ENCODE assay signal across 25 cellular contexts in the genomic region with DNA sequence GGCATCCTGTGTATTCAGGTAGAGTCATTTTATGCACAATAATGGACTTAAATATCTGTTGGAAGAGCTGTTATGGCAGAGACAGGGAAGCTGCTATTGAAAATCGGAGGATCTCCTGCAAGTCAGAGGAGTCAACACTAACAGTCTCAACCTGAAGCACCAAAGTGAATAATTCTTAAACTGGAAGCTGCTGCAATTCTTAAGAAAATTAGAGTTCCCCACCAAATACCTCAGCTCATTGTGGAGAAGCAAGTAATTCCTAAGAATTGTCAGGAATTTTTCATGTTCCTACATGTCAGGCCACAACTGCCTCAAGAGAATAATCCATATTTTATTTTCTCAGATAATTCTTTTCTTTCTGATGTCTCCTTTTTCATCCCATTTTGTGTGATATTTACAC.
"Had no signal": no experiment of that assay in that cellular context is flagged by ENCODE, and none has a peak within 500 bp of the region (broad histone marks: within the 10 kb centered on the region; RNA-seq: fewer than 3 reads in every experiment).

No MANE protein-coding gene starts in this region.

- H3K27me3 ChIP-seq: adrenal gland, brain microvascular endothelial cell had no signal

- H3K4me1 ChIP-seq: adrenal gland had no signal

- H3K27ac ChIP-seq: adrenal gland, brain microvascular endothelial cell had no signal

- H3K36me3 ChIP-seq: adrenal gland, brain microvascular endothelial cell had no signal

- H3K9me3 ChIP-seq: adrenal gland had no signal

- DNase-seq: activated CD4-positive, alpha-beta T cell treated with anti-CD3 and anti-CD28 coated beads, Interleukin-2, amount 10 ng/mL, durations not matched to agents 24 days and 14 days; activated CD4-positive, alpha-beta T cell treated with anti-CD3 and anti-CD28 coated beads, Interleukin-2, amount 50 U/mL, for 4 hours; activated CD8-positive, alpha-beta T cell treated with anti-CD3 and anti-CD28 coated beads for 36 hours; activated gamma-delta T cell treated with Interleukin-2 at 50 U/mL for 16 hours; activated naive CD4-positive, alpha-beta T cell treated with anti-CD3 and anti-CD28 coated beads for 36 hours; activated T-cell treated with anti-CD3 and anti-CD28 coated beads, Interleukin-2, amount 50 U/mL, for 1 hour; adrenal gland; brain microvascular endothelial cell; NCI-H1105; NCI-H1417 treated with DMSO at 0.1 percent for 48 hours; NCI-H187 treated with DMSO at 0.1 percent for 48 hours; NCI-H2081; NCI-H226; NCI-H446 treated with DMSO at 0.1 percent for 48 hours; NCI-H524 treated with DMSO at 0.1 percent for 48 hours; OCI-M1; SIG-M5; T-cell; T-helper 17 cell; T1000 had no signal

- ATAC-seq: activated CD8-positive, alpha-beta T cell treated with anti-CD3 and anti-CD28 coated beads for 36 hours; activated naive CD4-positive, alpha-beta T cell treated with anti-CD3 and anti-CD28 coated beads, Interleukin-2, amount 50 U/mL, for 72 hours; K562; Panc1; Right ventricle myocardium inferior; SK-N-SH treated with all-trans-retinoic acid at 6 μM for 48 hours; T-cell; T-helper 17 cell had no signal

- H3K4me3 ChIP-seq: adrenal gland, K562 had no signal
